Comparison of ENCODE assay signal across 13 cellular contexts in genomic region chr3:27914199-27914598, GRCh38.
DNase-seq lines count a peak whose midpoint lies in the region; TF ChIP-seq lines count a peak whose summit lies in the region.
"Had no signal": no experiment of that assay in that cellular context is flagged by ENCODE, and none has a peak within 500 bp of the region (broad histone marks: within the 10 kb centered on the region; RNA-seq: fewer than 3 reads in every experiment).

No MANE protein-coding gene starts in this region.

- in situ Hi-C loops in GM13976 (cut with MboI; ENCODE audit: low sequenced_read_pairs, unreplicated experiment): no loop called here

- DNase-seq in AG09319 (ENCODE audit: extremely low read depth, low read depth) (no peak), GM12865 (ENCODE audit: low read depth) (peak; percentile 27), NOMO-1 treated with dmso at 0.1 percent for 144 hours (lab: John Stamatoyannopoulos, UW; ENCODE audit: unreplicated experiment) (peak; percentile 51), fibroblast of mammary gland (ENCODE audit: low read depth) (peak; percentile 21), GM13976 (ENCODE audit: low spot score) (no peak), NCI-H524 (lab: John Stamatoyannopoulos, UW) (no peak)
- no peak for DNase-seq in activated CD8-positive, alpha-beta memory T cell treated with anti-CD3 and anti-CD28 coated beads for 24 hours
- DNase-seq in activated CD4-positive, CD25-positive, alpha-beta regulatory T cell (lab: John Stamatoyannopoulos, UW): no peak
- DNase-seq: activated T-cell treated with anti-CD3 and anti-CD28 coated beads, Interleukin-2, amount 50 U/mL, for 4 hours; brain microvascular endothelial cell; natural killer cell; NCI-H2029 treated with DMSO at 0.1 percent for 48 hours; upper lobe of right lung had no signal

- peak; percentile 12 for TF ChIP-seq CTCF in AG09319 (IDR thresholded peaks at IDR 0.05; ENCODE audit: low read depth, low read length)
- TF ChIP-seq CTCF in GM12865 (IDR thresholded peaks at IDR 0.05; ENCODE audit: insufficient read depth, low read depth, low read length, missing control alignments): no peak
- TF ChIP-seq CTCF in fibroblast of mammary gland (conservative IDR thresholded peaks at IDR 0.05; ENCODE audit: control insufficient read depth, insufficient read depth, low read depth, low read length): peak; percentile 26
- TF ChIP-seq CTCF in GM13976 (IDR thresholded peaks at IDR 0.05; ENCODE audit: borderline replicate concordance, control extremely low read depth, extremely low read depth, insufficient read depth, missing control alignments): no peak

- H3K4me3 ChIP-seq in GM12865 (ENCODE audit: low read depth, low read length) (no peak overlapping the region), fibroblast of mammary gland (ENCODE audit: control insufficient read depth, low read depth, low read length) (no peak overlapping the region)
- H3K4me3 ChIP-seq: upper lobe of right lung had no signal

Comparison
In these comparisons a context has a peak if more than half of its experiments do, and no peak if none do; other contexts are left out.
1. DNase-seq: peak in GM12865 (single experiment), NOMO-1 treated with dmso at 0.1 percent for 144 hours (single experiment) and fibroblast of mammary gland (single experiment); none in AG09319 (single experiment), activated CD8-positive, alpha-beta memory T cell treated with anti-CD3 and anti-CD28 coated beads for 24 hours (single experiment), GM13976 (single experiment), NCI-H524 (0 of 2) and activated CD4-positive, CD25-positive, alpha-beta regulatory T cell (0 of 4).
2. CTCF ChIP-seq: peak in AG09319 (single experiment) and fibroblast of mammary gland (single experiment); none in GM12865 (single experiment) and GM13976 (single experiment).